Comparison of ENCODE assay signal across 19 cellular contexts in the genomic region with DNA sequence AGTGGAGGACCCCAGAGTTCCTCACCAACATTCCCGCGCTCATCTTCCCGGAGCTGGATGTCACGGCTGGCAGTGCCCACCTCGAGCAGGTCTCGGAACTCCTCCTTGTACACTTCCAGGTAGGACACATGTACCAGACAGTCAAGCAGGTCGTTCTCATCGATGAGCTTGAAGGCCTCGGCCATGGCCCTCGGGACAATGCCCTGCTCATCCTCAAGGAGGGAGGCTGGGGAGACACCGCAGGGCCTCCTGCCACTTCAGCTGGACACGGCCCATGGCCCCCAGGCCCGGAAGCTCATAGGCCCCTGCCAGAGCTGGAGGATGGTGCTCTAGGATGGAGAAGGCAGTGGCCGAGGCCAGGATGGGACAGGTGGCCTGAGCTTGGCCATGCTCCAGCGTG. TPM values are rescaled to one million over a fixed set of nuclear protein-coding genes. Genes with fewer than 3 reads are reported as not detected.
DNase-seq lines count a peak whose midpoint lies in the region; ATAC-seq and TF ChIP-seq lines count a peak whose summit lies in the region.
"Had no signal": no experiment of that assay in that cellular context is flagged by ENCODE, and none has a peak within 500 bp of the region (broad histone marks: within the 10 kb centered on the region; RNA-seq: fewer than 3 reads in every experiment).

No MANE protein-coding gene starts in this region.

- WGBS in suprapubic skin = 94% methylated on average over 11 of the region's 15 CpGs

- H3K36me3 ChIP-seq in suprapubic skin = peaks cover 7% of the 10 kb centered on the region

- H3K9me3 ChIP-seq in suprapubic skin = no peaks in the 10 kb centered on the region
- H3K9me3 ChIP-seq: Caco-2 had no signal

- H3K4me3 Mint-ChIP-seq in chondrocyte (ENCODE audit: unreplicated experiment) = no peak overlapping the region
- H3K4me3 Mint-ChIP-seq: CD4-positive, alpha-beta T cell; HFFc6 had no signal

- ATAC-seq in omental fat pad (ENCODE audit: low FRiP score) (no peak), GM21423 (IDR thresholded peaks at IDR 0.05; ENCODE audit: unreplicated experiment) (no peak)
- ATAC-seq: HCT116 had no signal

- no peak for TF ChIP-seq EP300 in suprapubic skin (IDR thresholded peaks at IDR 0.05)

- H3K27ac Mint-ChIP-seq in chondrocyte (ENCODE audit: unreplicated experiment) = no peak overlapping the region
- H3K27ac Mint-ChIP-seq: CD4-positive, alpha-beta T cell; HFFc6 had no signal

- no peak for TF ChIP-seq POLR2A in suprapubic skin (IDR thresholded peaks at IDR 0.05)

- H3K4me1 ChIP-seq in suprapubic skin = peaks cover 9% of the 10 kb centered on the region

- no peaks in the 10 kb centered on the region for H3K9me3 Mint-ChIP-seq in chondrocyte (ENCODE audit: low read depth)
- H3K9me3 Mint-ChIP-seq: CD4-positive, alpha-beta T cell; HFFc6 had no signal

- H3K27me3 ChIP-seq in suprapubic skin = peaks cover 5% of the 10 kb centered on the region

- peak; percentile 51 for DNase-seq in activated effector memory CD4-positive, alpha-beta T cell treated with anti-CD3 and anti-CD28 coated beads, Interleukin-2, amount 50 U/mL, for 16 hours
- no peak for DNase-seq in activated effector memory CD4-positive, alpha-beta T cell treated with Interleukin-2 at 50 U/mL for 16 hours
- DNase-seq in chondrocyte (ENCODE audit: low spot score) (peak; percentile 63), omental fat pad (ENCODE audit: low spot score) (peak; percentile 18), suprapubic skin (ENCODE audit: low spot score in 2 of 2) (peak; percentile 49 to 56), DMS 273 (lab: John Stamatoyannopoulos, UW; ENCODE audit: unreplicated experiment) (no peak), Ammon's horn (ENCODE audit: low spot score) (no peak)
- DNase-seq: ACHN; Caco-2; CD4-positive, alpha-beta T cell; DMS153; DMS79; GDM1; GOT3; H7; HFFc6 had no signal

- peaks cover 16% of the 10 kb centered on the region for H3K4me1 Mint-ChIP-seq in chondrocyte (ENCODE audit: low read depth)

- H3K36me3 Mint-ChIP-seq in chondrocyte (ENCODE audit: low read depth) = peaks cover 18% of the 10 kb centered on the region

- no peak overlapping the region for H3K4me3 ChIP-seq in suprapubic skin

- TF ChIP-seq CTCF in chondrocyte (IDR thresholded peaks at IDR 0.05) = no peak
- no peak for TF ChIP-seq CTCF in omental fat pad (IDR thresholded peaks at IDR 0.05)
- TF ChIP-seq CTCF in suprapubic skin (IDR thresholded peaks at IDR 0.05) = no peak

- no peak overlapping the region for H3K27ac ChIP-seq in suprapubic skin
- H3K27ac ChIP-seq: C4-2B had no signal

- no peaks in the 10 kb centered on the region for H3K27me3 Mint-ChIP-seq in chondrocyte (ENCODE audit: low read depth)

RNA-seq across cellular contexts. Expression of gene KIF7, which starts 5.6 kb away (rescaled TPM):
- 13.9 to 15.9 TPM (median 14.9 TPM) in 3 replicates for total RNA-seq in chondrocyte
- 10 to 100 TPM in 1 of 4 donors, 1 to 10 TPM in 3; 6.2 to 12.6 (median 7.7) TPM for total RNA-seq in omental fat pad
- 1 to 10 TPM in 3 of 4 donors, under 1 TPM in 1; 0.79 to 1.9 (median 1.8) TPM for total RNA-seq in suprapubic skin

RNA-seq across cellular contexts. Expression of gene PLIN1, which starts 29.5 kb away (rescaled TPM):
- total RNA-seq in chondrocyte (0.17 to 0.44 TPM in 2 of 3 replicates, not detected in the other), omental fat pad (1,000 to 10,000 TPM in 1 of 4 donors, 100 to 1,000 TPM in 3; 465 to 1,383 (median 891) TPM), suprapubic skin (10 to 100 TPM; 17.7 to 52.4 (median 35.9) TPM)
- total RNA-seq: Caco-2, H7, HFFc6 had no signal

RNA-seq across cellular contexts. Expression of gene PEX11A, which starts 40.8 kb away (rescaled TPM):
- total RNA-seq in chondrocyte (2.3 to 4.3 TPM (median 3.0 TPM) in 3 replicates), omental fat pad (100 to 1,000 TPM in 1 of 4 donors, 10 to 100 TPM in 3; 18.4 to 134 (median 29.9) TPM), suprapubic skin (10 to 100 TPM in 2 of 4 donors, 1 to 10 TPM in 2; 7.9 to 16.9 (median 10.6) TPM)

RNA-seq across cellular contexts. Expression of gene WDR93, which starts 40.9 kb away (rescaled TPM):
- not detected in 3 replicates for total RNA-seq in chondrocyte
- 1 to 10 TPM in 1 of 4 donors, under 1 TPM in 2, not detected in 1; 0.28 to 1.1 (median 0.36) TPM for total RNA-seq in omental fat pad
- total RNA-seq in suprapubic skin = under 1 TPM in 1 of 4 donors, not detected in 3; 0.31 TPM
- total RNA-seq: CD4-positive, alpha-beta T cell; H7 had no signal

Comparison
In these comparisons a context has a peak if more than half of its experiments do, and no peak if none do; other contexts are left out.
1. DNase-seq: peak in activated effector memory CD4-positive, alpha-beta T cell treated with anti-CD3 and anti-CD28 coated beads, Interleukin-2, amount 50 U/mL, for 16 hours (single experiment), chondrocyte (single experiment), omental fat pad (single experiment) and suprapubic skin (2 of 2); none in activated effector memory CD4-positive, alpha-beta T cell treated with Interleukin-2 at 50 U/mL for 16 hours (single experiment), DMS 273 (single experiment) and Ammon's horn (single experiment).
2. RNA of gene PLIN1, which starts 29.5 kb away (total RNA-seq): 465 to 1,383 TPM in omental fat pad and 17.7 to 52.4 TPM in suprapubic skin; 0.17 to 0.44 TPM in chondrocyte; every median in the first group is over 10 times any median in the second.